In genomic region chr1:1862905-1863547, GRCh38 we compare ENCODE assay signal across 11 cellular contexts. TPM values are rescaled to one million over a fixed set of nuclear protein-coding genes. Genes with fewer than 3 reads are reported as not detected.
DNase-seq lines count a peak whose midpoint lies in the region; ATAC-seq and TF ChIP-seq lines count a peak whose summit lies in the region.
"Had no signal": no experiment of that assay in that cellular context is flagged by ENCODE, and none has a peak within 500 bp of the region (broad histone marks: within the 10 kb centered on the region; RNA-seq: fewer than 3 reads in every experiment).

No MANE protein-coding gene starts in this region.

- no peak for TF ChIP-seq CTCF in CD4-positive, alpha-beta T cell (IDR thresholded peaks at IDR 0.05)
- TF ChIP-seq CTCF in mammary epithelial cell (conservative IDR thresholded peaks at IDR 0.05 in 1 of 2, IDR thresholded peaks at IDR 0.05 in 1 of 2; ENCODE audit: extremely low read depth in 1 of 2, insufficient read depth in 1 of 2, low read depth in 1 of 2, low read length in 2 of 2) (no peak), neural progenitor cell (IDR thresholded peaks at IDR 0.05) (no peak), tibial nerve (IDR thresholded peaks at IDR 0.05) (no peak)

- in situ Hi-C loops in GM23248 (cut with MboI) (no loop called here), mammary epithelial cell (cut with MboI; ENCODE audit: low sequenced_read_pairs in 2 of 2) (no loop called here)

- H3F3A ChIP-seq in GM23248 (ENCODE audit: insufficient read depth) (peaks cover 50% of the 10 kb centered on the region), neural progenitor cell (ENCODE audit: low read depth) (peaks cover 53% of the 10 kb centered on the region)

- no peak overlapping the region for H3K27ac ChIP-seq in CD4-positive, alpha-beta T cell (ENCODE audit: low read depth, low read length)
- H3K27ac ChIP-seq in GM23248 (peak overlapping the region; percentile 59), mammary epithelial cell (ENCODE audit: insufficient read depth, low read depth, low read length) (no peak overlapping the region), neural progenitor cell (no peak overlapping the region), tibial nerve (peak overlapping the region in 2 of 4 donors; percentile 39 to 42)
- H3K27ac ChIP-seq: right lobe of liver had no signal

- POLR2A ChIA-PET in CD4-positive, alpha-beta T cell (lab: Charles Lee) = no interaction called here

- H3K4me3 Mint-ChIP-seq in CD4-positive, alpha-beta T cell = no peak overlapping the region
- no peak overlapping the region for H3K4me3 Mint-ChIP-seq in neural progenitor cell

- dilution Hi-C loops in mammary epithelial cell (cut with HindIII; ENCODE audit: low sequenced_read_pairs) = no loop called here

- no peaks in the 10 kb centered on the region for H3K27me3 Mint-ChIP-seq in CD4-positive, alpha-beta T cell
- H3K27me3 Mint-ChIP-seq in neural progenitor cell (ENCODE audit: insufficient read depth, low read depth) = peaks cover 9% of the 10 kb centered on the region

- TF ChIP-seq EP300 in tibial nerve (IDR thresholded peaks at IDR 0.05) = no peak

- no peak for DNase-seq in CD4-positive, alpha-beta T cell
- DNase-seq in GM23248 = peak; percentile 62
- DNase-seq in mammary epithelial cell = peak; percentile 34
- DNase-seq in neural progenitor cell (ENCODE audit: low spot score) = no peak
- DNase-seq in NCI-H774 (lab: John Stamatoyannopoulos, UW) = no peak
- no peak for DNase-seq in tibial nerve (ENCODE audit: low spot score in 2 of 2)
- DNase-seq: activated CD4-positive, CD25-positive, alpha-beta regulatory T cell treated with anti-CD3 and anti-CD28 coated beads, Interleukin-2, amount 50 U/mL, for 72 hours; heart left ventricle; right lobe of liver; SIG-M5 had no signal

- no peak for ATAC-seq in CD4-positive, alpha-beta T cell (ENCODE audit: poor library complexity)
- no peak for ATAC-seq in HG03521 (IDR thresholded peaks at IDR 0.05; ENCODE audit: unreplicated experiment)
- ATAC-seq: heart left ventricle had no signal

- H2AFZ ChIP-seq in GM23248 (no peak overlapping the region), mammary epithelial cell (ENCODE audit: low read depth, low read length) (no peak overlapping the region), neural progenitor cell (replicated peaks) (no peak overlapping the region)

- H3K27ac Mint-ChIP-seq in CD4-positive, alpha-beta T cell = peak overlapping the region; percentile 69
- peak overlapping the region; percentile 11 for H3K27ac Mint-ChIP-seq in neural progenitor cell

- H3K4me2 ChIP-seq in GM23248 (ENCODE audit: unreplicated experiment) = peak overlapping the region; percentile 5
- H3K4me2 ChIP-seq in mammary epithelial cell (ENCODE audit: insufficient read depth, low read depth, low read length) = no peak overlapping the region
- H3K4me2 ChIP-seq in neural progenitor cell = no peak overlapping the region

- H3K27me3 ChIP-seq in CD4-positive, alpha-beta T cell (ENCODE audit: control insufficient read depth, insufficient read depth, low read length) = no peaks in the 10 kb centered on the region
- H3K27me3 ChIP-seq in GM23248 (replicated peaks; ENCODE audit: insufficient read depth) (no peaks in the 10 kb centered on the region), mammary epithelial cell (ENCODE audit: insufficient read depth, low read length) (no peaks in the 10 kb centered on the region), neural progenitor cell (no peaks in the 10 kb centered on the region), tibial nerve (no peaks in the 10 kb centered on the region)
- H3K27me3 ChIP-seq: heart left ventricle, right lobe of liver had no signal

- no peak overlapping the region for H3K4me3 ChIP-seq in GM23248
- H3K4me3 ChIP-seq in mammary epithelial cell (replicated peaks in 1 of 3; ENCODE audit: insufficient read depth in 1 of 3, low read depth in 2 of 3, low read length in 3 of 3) = no peak overlapping the region
- H3K4me3 ChIP-seq in neural progenitor cell = no peak overlapping the region
- no peak overlapping the region for H3K4me3 ChIP-seq in tibial nerve
- H3K4me3 ChIP-seq: heart left ventricle, right lobe of liver had no signal

- H3K79me2 ChIP-seq in GM23248 (ENCODE audit: insufficient read depth) (peaks cover 100% of the 10 kb centered on the region), mammary epithelial cell (ENCODE audit: insufficient read depth, low read length) (peaks cover 100% of the 10 kb centered on the region), neural progenitor cell (ENCODE audit: low read depth) (peaks cover 100% of the 10 kb centered on the region)

- H3K36me3 Mint-ChIP-seq in CD4-positive, alpha-beta T cell (ENCODE audit: low read depth) = peaks cover 14% of the 10 kb centered on the region
- peaks cover 19% of the 10 kb centered on the region for H3K36me3 Mint-ChIP-seq in neural progenitor cell

- WGBS in GM23248 (ENCODE audit: low coverage in 1 of 2, low lambda C conversion rate in 2 of 2, missing lambda C conversion rate in 2 of 2), 2 experiments = 54 to 55% methylated on average over 6 of the region's 6 CpGs
- WGBS in mammary epithelial cell (ENCODE audit: low coverage, missing lambda C conversion rate) = 79% methylated on average over 6 of the region's 6 CpGs
- WGBS in tibial nerve, 2 donors = 39 to 50% methylated on average over 6 of the region's 6 CpGs

- no peaks in the 10 kb centered on the region for H3K9me3 Mint-ChIP-seq in CD4-positive, alpha-beta T cell
- peaks cover 9% of the 10 kb centered on the region for H3K9me3 Mint-ChIP-seq in neural progenitor cell

- H3K36me3 ChIP-seq in GM23248 (ENCODE audit: low read depth) (no peaks in the 10 kb centered on the region), mammary epithelial cell (ENCODE audit: insufficient read depth, low read length) (no peaks in the 10 kb centered on the region), neural progenitor cell (peaks cover 3% of the 10 kb centered on the region), tibial nerve (no peaks in the 10 kb centered on the region)
- H3K36me3 ChIP-seq: heart left ventricle, right lobe of liver had no signal

- peaks cover 81% of the 10 kb centered on the region for H3K4me1 Mint-ChIP-seq in CD4-positive, alpha-beta T cell (ENCODE audit: low read depth)
- peaks cover 30% of the 10 kb centered on the region for H3K4me1 Mint-ChIP-seq in neural progenitor cell

- H3K4me1 ChIP-seq in GM23248 (ENCODE audit: insufficient read depth) (peaks cover 52% of the 10 kb centered on the region), mammary epithelial cell (ENCODE audit: insufficient read depth, low read length) (peaks cover 10% of the 10 kb centered on the region), neural progenitor cell (peaks cover 8% of the 10 kb centered on the region), tibial nerve (peaks cover 0 to 91% (median 53%) of the 10 kb centered on the region in 4 donors)

- BruUV-seq in mammary epithelial cell (replicated peaks; lab: Mats Ljungman, UMichigan) = no TSS peak

- H4K20me1 ChIP-seq in GM23248 (ENCODE audit: insufficient read depth) (peaks cover 70% of the 10 kb centered on the region), mammary epithelial cell (ENCODE audit: insufficient read depth, low read length) (peaks cover 35% of the 10 kb centered on the region), neural progenitor cell (ENCODE audit: low read depth) (peaks cover 100% of the 10 kb centered on the region)

- no peaks in the 10 kb centered on the region for H3K9me3 ChIP-seq in CD4-positive, alpha-beta T cell (ENCODE audit: control insufficient read depth, low read length)
- H3K9me3 ChIP-seq in GM23248 (ENCODE audit: low read depth) (no peaks in the 10 kb centered on the region), mammary epithelial cell (replicated peaks; ENCODE audit: insufficient read depth, low read length) (no peaks in the 10 kb centered on the region), neural progenitor cell (ENCODE audit: low read depth) (no peaks in the 10 kb centered on the region), tibial nerve (no peaks in the 10 kb centered on the region)
- H3K9me3 ChIP-seq: heart left ventricle, right lobe of liver had no signal

- intact Hi-C loops in CD4-positive, alpha-beta T cell (cut with DNase I, micrococcal nuclease) = no loop called here
- intact Hi-C loops in mammary epithelial cell (cut with micrococcal nuclease) = no loop called here

- H3K9me2 ChIP-seq in GM23248 (ENCODE audit: insufficient read depth) = no peaks in the 10 kb centered on the region

- no peak for TF ChIP-seq POLR2A in tibial nerve (IDR thresholded peaks at IDR 0.05)

- CTCF ChIA-PET in CD4-positive, alpha-beta T cell (lab: Charles Lee) = no interaction called here
- CTCF ChIA-PET in mammary epithelial cell (lab: Charles Lee; ENCODE audit: low non-redundant PET) = no interaction called here

- H3K9ac ChIP-seq in GM23248 = peak overlapping the region; percentile 27
- no peak overlapping the region for H3K9ac ChIP-seq in mammary epithelial cell (ENCODE audit: insufficient read depth, low read length)
- no peak overlapping the region for H3K9ac ChIP-seq in neural progenitor cell

RNA-seq across cellular contexts. Expression of gene GNB1, which starts 27.9 kb away (rescaled TPM):
- 100 to 1,000 TPM; 138 to 149 TPM for total RNA-seq in CD4-positive, alpha-beta T cell
- total RNA-seq in GM23248 (2014; rRNA removed; shearing (Covaris generic)) = 87.6 and 97.7 TPM in 2 replicates
- polyA plus RNA-seq in GM23248 (2016; fragmentation: Nextera tagmentation; extraction: Ambion mirVana) (92.0 and 148 TPM in 2 replicates), mammary epithelial cell (441 TPM)
- total RNA-seq in mammary epithelial cell (100 to 1,000 TPM; 105 to 480 TPM), neural progenitor cell (ENCODE audit: low replicate concordance) (175 and 197 TPM in 2 replicates), tibial nerve (100 to 1,000 TPM; 150 to 191 (median 159) TPM)
- polyA minus RNA-seq in mammary epithelial cell = 553 TPM

RNA-seq across cellular contexts. Expression of gene CALML6, which starts 52.0 kb away (rescaled TPM):
- under 1 TPM; 0.47 to 0.69 TPM for total RNA-seq in CD4-positive, alpha-beta T cell
- 0.11 and 0.51 TPM in 2 replicates for total RNA-seq in GM23248 (2014; rRNA removed; shearing (Covaris generic))
- polyA plus RNA-seq in GM23248 (2016; fragmentation: Nextera tagmentation; extraction: Ambion mirVana) (not detected in 2 replicates), mammary epithelial cell (0.20 TPM)
- total RNA-seq in mammary epithelial cell (1 to 10 TPM in 1 of 2 donors, under 1 TPM in 1; 0.67 to 1.1 TPM), neural progenitor cell (ENCODE audit: low replicate concordance) (0.53 TPM in 1 of 2 replicates, not detected in the other), tibial nerve (under 1 TPM in 2 of 4 donors, not detected in 2; 0.42 to 0.78 TPM)
- not detected for polyA minus RNA-seq in mammary epithelial cell
- polyA plus RNA-seq: heart left ventricle had no signal

RNA-seq across cellular contexts. Expression of gene TMEM52, which starts 56.1 kb away (rescaled TPM):
- 1 to 10 TPM in 1 of 2 experiments, under 1 TPM in 1; 0.49 to 1.9 TPM for total RNA-seq in CD4-positive, alpha-beta T cell
- total RNA-seq in GM23248 (2014; rRNA removed; shearing (Covaris generic)) = not detected in 2 replicates
- polyA plus RNA-seq in GM23248 (2016; fragmentation: Nextera tagmentation; extraction: Ambion mirVana) (0.28 and 0.40 TPM in 2 replicates), mammary epithelial cell (1.3 TPM)
- total RNA-seq in mammary epithelial cell (1 to 10 TPM in 1 of 2 donors, under 1 TPM in 1; 0.67 to 1.6 TPM), neural progenitor cell (ENCODE audit: low replicate concordance) (2.9 and 7.4 TPM in 2 replicates), tibial nerve (1 to 10 TPM in 1 of 4 donors, not detected in 3; 1.0 TPM)
- polyA minus RNA-seq in mammary epithelial cell = not detected

Comparison
In these comparisons a context has a peak if more than half of its experiments do, and no peak if none do; other contexts are left out.
1. DNase-seq: peak in GM23248 (single experiment) and mammary epithelial cell (single experiment); none in CD4-positive, alpha-beta T cell (0 of 10), neural progenitor cell (single experiment), NCI-H774 (single experiment) and tibial nerve (0 of 2).